In genomic region chr22:17931400-17931825, GRCh38 we compare ENCODE assay signal across 18 cellular contexts.
DNase-seq lines count a peak whose midpoint lies in the region; ATAC-seq, FAIRE-seq and TF ChIP-seq lines count a peak whose summit lies in the region.
"Had no signal": no experiment of that assay in that cellular context is flagged by ENCODE, and none has a peak within 500 bp of the region (broad histone marks: within the 10 kb centered on the region; RNA-seq: fewer than 3 reads in every experiment).

No MANE protein-coding gene starts in this region.

- H3K4me1 ChIP-seq in endodermal cell (ENCODE audit: control insufficient read depth, insufficient read depth, low read length), result no peaks in the 10 kb centered on the region
- H3K4me1 ChIP-seq: lower lobe of right lung had no signal

- no peak overlapping the region for H3K9ac ChIP-seq in endodermal cell (ENCODE audit: extremely low read depth, low read length, poor library complexity, severe bottlenecking)

- H3K4me3 Mint-ChIP-seq in progenitor cell of endocrine pancreas (ENCODE audit: low read depth) (no peak overlapping the region), endodermal cell (no peak overlapping the region)
- no peak overlapping the region for H3K4me3 Mint-ChIP-seq in activated naive CD4-positive, alpha-beta T cell treated with anti-CD3 and anti-CD28 coated beads for 36 hours
- H3K4me3 Mint-ChIP-seq: activated T-helper 17 cell treated with anti-CD3 and anti-CD28 coated beads, Interleukin-2, amount 50 U/mL, for 72 hours; B cell; stimulated activated naive CD8-positive, alpha-beta T cell treated with anti-CD3 and anti-CD28 coated beads, Interleukin-15, amount 100 ng/mL, for 72 hours had no signal

- FAIRE-seq in RCC 7860 (lab: Jason Lieb, UNC), result no peak
- FAIRE-seq: GM18507 had no signal

- H3K27me3 Mint-ChIP-seq in progenitor cell of endocrine pancreas (no peaks in the 10 kb centered on the region), endodermal cell (ENCODE audit: insufficient read depth) (no peaks in the 10 kb centered on the region)
- H3K27me3 Mint-ChIP-seq in activated naive CD4-positive, alpha-beta T cell treated with anti-CD3 and anti-CD28 coated beads for 36 hours (ENCODE audit: low read depth), result no peaks in the 10 kb centered on the region
- H3K27me3 Mint-ChIP-seq: activated T-helper 17 cell treated with anti-CD3 and anti-CD28 coated beads, Interleukin-2, amount 50 U/mL, for 72 hours; B cell; stimulated activated naive CD8-positive, alpha-beta T cell treated with anti-CD3 and anti-CD28 coated beads, Interleukin-15, amount 100 ng/mL, for 72 hours had no signal

- 93 to 94% methylated on average over 3 of the region's 3 CpGs for WGBS in endodermal cell (ENCODE audit: insufficient coverage in 1 of 2, insufficient read length in 1 of 2), 2 experiments

- intact Hi-C loops in Right ventricle myocardium inferior (cut with DNase I), result no loop called here
- intact Hi-C loops in activated naive CD4-positive, alpha-beta T cell treated with anti-CD3 and anti-CD28 coated beads for 36 hours (cut with micrococcal nuclease), result no loop called here

- H3K9me3 Mint-ChIP-seq in progenitor cell of endocrine pancreas (ENCODE audit: low read depth) (peaks cover 15% of the 10 kb centered on the region), endodermal cell (no peaks in the 10 kb centered on the region)
- H3K9me3 Mint-ChIP-seq in activated naive CD4-positive, alpha-beta T cell treated with anti-CD3 and anti-CD28 coated beads for 36 hours, result no peaks in the 10 kb centered on the region
- H3K9me3 Mint-ChIP-seq: activated T-helper 17 cell treated with anti-CD3 and anti-CD28 coated beads, Interleukin-2, amount 50 U/mL, for 72 hours; stimulated activated naive CD8-positive, alpha-beta T cell treated with anti-CD3 and anti-CD28 coated beads, Interleukin-15, amount 100 ng/mL, for 72 hours had no signal

- H3K36me3 Mint-ChIP-seq in progenitor cell of endocrine pancreas (ENCODE audit: insufficient read depth), result peaks cover 6% of the 10 kb centered on the region
- H3K36me3 Mint-ChIP-seq in endodermal cell (ENCODE audit: low read depth), result no peaks in the 10 kb centered on the region
- no peaks in the 10 kb centered on the region for H3K36me3 Mint-ChIP-seq in activated naive CD4-positive, alpha-beta T cell treated with anti-CD3 and anti-CD28 coated beads for 36 hours (ENCODE audit: low read depth)

- DNase-seq in EL (peak; percentile 34), RCC 7860 (ENCODE audit: low spot score) (peak; percentile 11), Right ventricle myocardium inferior (ENCODE audit: missing footprints) (peak; percentile 76), progenitor cell of endocrine pancreas (ENCODE audit: low spot score, unreplicated experiment) (no peak), T1000 (lab: John Stamatoyannopoulos, UW) (no peak), endodermal cell (no peak), OCI-M2 (lab: John Stamatoyannopoulos, UW; ENCODE audit: unreplicated experiment) (no peak)
- no peak for DNase-seq in activated naive CD4-positive, alpha-beta T cell treated with anti-CD3 and anti-CD28 coated beads for 36 hours
- DNase-seq: activated CD4-positive, alpha-beta T cell treated with anti-CD3 and anti-CD28 coated beads, Interleukin-2, amount 50 U/mL, for 4 hours; KBM-7; lower lobe of right lung; NCI-H187 treated with DMSO at 0.1 percent for 48 hours; stimulated activated CD4-positive, alpha-beta T cell treated with anti-CD3 and anti-CD28 coated beads, Interleukin-4, amount 100 ng/mL, for 1 hour; stimulated activated naive CD8-positive, alpha-beta T cell treated with anti-CD3 and anti-CD28 coated beads, Interleukin-15, amount 100 ng/mL, for 72 hours had no signal

- peak; percentile 92 for ATAC-seq in Right ventricle myocardium inferior
- ATAC-seq: activated T-helper 17 cell treated with anti-CD3 and anti-CD28 coated beads, Interleukin-2, amount 50 U/mL, for 72 hours; lower lobe of right lung; stimulated activated naive CD8-positive, alpha-beta T cell treated with anti-CD3 and anti-CD28 coated beads, Interleukin-15, amount 100 ng/mL, for 72 hours had no signal

- CTCF ChIA-PET in activated naive CD4-positive, alpha-beta T cell treated with anti-CD3 and anti-CD28 coated beads for 36 hours (lab: Charles Lee), result interaction anchor here (1.0 kb wide), 1 partner anchor 10 kb away, joined by 4 read pairs; no protein-coding TSS in a partner anchor

- H3K27ac ChIP-seq in endodermal cell (ENCODE audit: low read depth, low read length), result no peak overlapping the region
- H3K27ac ChIP-seq: hepatocyte, lower lobe of right lung had no signal

- H3K4me1 Mint-ChIP-seq in progenitor cell of endocrine pancreas (ENCODE audit: low read depth), result peaks cover 15% of the 10 kb centered on the region
- H3K4me1 Mint-ChIP-seq in endodermal cell, result peaks cover 19% of the 10 kb centered on the region
- peaks cover 8% of the 10 kb centered on the region for H3K4me1 Mint-ChIP-seq in activated naive CD4-positive, alpha-beta T cell treated with anti-CD3 and anti-CD28 coated beads for 36 hours (ENCODE audit: low read depth)

- no peaks in the 10 kb centered on the region for H3K9me3 ChIP-seq in endodermal cell (ENCODE audit: control insufficient read depth, low read length)
- H3K9me3 ChIP-seq: lower lobe of right lung had no signal

- no peak overlapping the region for H3K4me3 ChIP-seq in endodermal cell (ENCODE audit: low read length)
- H3K4me3 ChIP-seq: hepatocyte, lower lobe of right lung had no signal

- TF ChIP-seq CTCF in progenitor cell of endocrine pancreas (IDR thresholded peaks at IDR 0.05; ENCODE audit: unreplicated experiment) (no peak), endodermal cell (conservative IDR thresholded peaks at IDR 0.05) (no peak)

- H3K27ac Mint-ChIP-seq in progenitor cell of endocrine pancreas (peak overlapping the region; percentile 20), endodermal cell (no peak overlapping the region)
- H3K27ac Mint-ChIP-seq in activated naive CD4-positive, alpha-beta T cell treated with anti-CD3 and anti-CD28 coated beads for 36 hours, result no peak overlapping the region
- H3K27ac Mint-ChIP-seq: activated T-helper 17 cell treated with anti-CD3 and anti-CD28 coated beads, Interleukin-2, amount 50 U/mL, for 72 hours; stimulated activated naive CD8-positive, alpha-beta T cell treated with anti-CD3 and anti-CD28 coated beads, Interleukin-15, amount 100 ng/mL, for 72 hours had no signal

- no peaks in the 10 kb centered on the region for H3K36me3 ChIP-seq in endodermal cell (ENCODE audit: control insufficient read depth, insufficient read depth, low read length)
- H3K36me3 ChIP-seq: lower lobe of right lung had no signal

- H3K27me3 ChIP-seq in endodermal cell (ENCODE audit: control insufficient read depth, insufficient read depth, low read length, poor library complexity, severe bottlenecking), result no peaks in the 10 kb centered on the region
- H3K27me3 ChIP-seq: hepatocyte had no signal

Comparison
In these comparisons a context has a peak if more than half of its experiments do, and no peak if none do; other contexts are left out.
1. DNase-seq: peak in EL (single experiment), RCC 7860 (single experiment) and Right ventricle myocardium inferior (single experiment); none in progenitor cell of endocrine pancreas (single experiment), T1000 (single experiment), endodermal cell (single experiment), activated naive CD4-positive, alpha-beta T cell treated with anti-CD3 and anti-CD28 coated beads for 36 hours (single experiment) and OCI-M2 (single experiment).